ENCODE assay signal across 23 cellular contexts in the genomic region with DNA sequence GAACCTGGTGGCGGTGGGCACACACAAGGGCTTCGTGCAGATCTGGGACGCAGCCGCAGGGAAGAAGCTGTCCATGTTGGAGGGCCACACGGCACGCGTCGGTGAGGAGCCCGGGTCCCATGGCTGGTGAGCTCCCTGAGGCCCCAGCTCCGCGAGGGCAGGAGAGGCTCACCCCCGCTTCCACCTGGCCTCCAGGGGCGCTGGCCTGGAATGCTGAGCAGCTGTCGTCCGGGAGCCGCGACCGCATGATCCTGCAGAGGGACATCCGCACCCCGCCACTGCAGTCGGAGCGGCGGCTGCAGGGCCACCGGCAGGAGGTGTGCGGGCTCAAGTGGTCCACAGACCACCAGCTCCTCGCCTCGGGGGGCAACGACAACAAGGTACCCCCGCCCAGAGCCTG. TPM values are rescaled to one million over a fixed set of nuclear protein-coding genes. Genes with fewer than 3 reads are reported as not detected.
DNase-seq lines count a peak whose midpoint lies in the region; ATAC-seq, FAIRE-seq and TF ChIP-seq lines count a peak whose summit lies in the region.
"Had no signal": no experiment of that assay in that cellular context is flagged by ENCODE, and none has a peak within 500 bp of the region (broad histone marks: within the 10 kb centered on the region; RNA-seq: fewer than 3 reads in every experiment).

No MANE protein-coding gene starts in this region.

- peaks cover 26% of the 10 kb centered on the region for H3K36me3 Mint-ChIP-seq in GM23338 (ENCODE audit: low read depth)
- peaks cover 20 to 47% (median 47%) of the 10 kb centered on the region in 3 experiments; a peak in 6 of 7 replicates for H3K36me3 Mint-ChIP-seq in H9 (ENCODE audit: insufficient read depth in 1 of 3, low read depth in 3 of 3)
- H3K36me3 Mint-ChIP-seq in HFFc6 (ENCODE audit: low read depth), result peaks cover 5% of the 10 kb centered on the region; the same call in 1 of the 2 replicates

- no CpG with 5 or more reads among the region's 29 CpGs for WGBS in H9 (ENCODE audit: extremely low coverage, insufficient read length, low lambda C conversion rate)
- WGBS in K562 (ENCODE audit: insufficient coverage, low coverage, missing lambda C conversion rate), result 97% methylated on average over 15 of the region's 29 CpGs

- no peak overlapping the region for H2BK12ac ChIP-seq in H9 (ENCODE audit: insufficient read length, low read depth, low read length)

- peaks cover 2% of the 10 kb centered on the region for H3K9me1 ChIP-seq in K562 (ENCODE audit: control insufficient read depth, insufficient read depth, low read length)

- CTCF ChIA-PET in K562 (lab: Yijun Ruan, JAX; ENCODE audit: low intra/inter-chr PET ratio), result no interaction called here

- H4K91ac ChIP-seq in H9 (ENCODE audit: insufficient read length, low read depth, low read length), result no peak overlapping the region

- H3K4me3 ChIP-seq in GM23338, result no peak overlapping the region
- H3K4me3 ChIP-seq in K562, result no peak overlapping the region
- H3K4me3 ChIP-seq: A549 had no signal

- POLR2A ChIA-PET in K562 (lab: Yijun Ruan, JAX), result interaction anchor here (1.2 to 1.4 kb wide), 2 partner anchors 10 to 11 kb away, joined by 3 to 4 read pairs; no protein-coding TSS in a partner anchor

- no peak for FAIRE-seq in K562 (lab: Jason Lieb, UNC)
- FAIRE-seq: A549, GM12892, GM19239 had no signal

- H2BK120ac ChIP-seq in H9 (ENCODE audit: low read depth, low read length, poor library complexity, severe bottlenecking), result no peak overlapping the region

- no peak overlapping the region for H3K4ac ChIP-seq in H9 (ENCODE audit: low read depth, low read length)

- H3K4me3 Mint-ChIP-seq in GM23338 (no peak overlapping the region), H9 (no peak overlapping the region), HFFc6 (no peak overlapping the region)
- H3K4me3 Mint-ChIP-seq: CD4-positive, alpha-beta memory T cell had no signal

- H3K14ac ChIP-seq in H9 (ENCODE audit: insufficient read depth, low read length), result no peak overlapping the region

- no peaks in the 10 kb centered on the region for H3K9me2 ChIP-seq in GM23338 (ENCODE audit: insufficient read depth)

- no peak overlapping the region for H3K23ac ChIP-seq in H9 (ENCODE audit: insufficient read length, low read depth, low read length)

- TF ChIP-seq CTCF in GM23338 (conservative IDR thresholded peaks at IDR 0.05; ENCODE audit: low read depth in 2 of 2) (peak in 1 of 2 experiments; percentile 44; a peak in 2 of 4 replicates), H9 (conservative IDR thresholded peaks at IDR 0.05) (no peak), K562 (IDR thresholded peaks at IDR 0.05 in 2 of 3, conservative IDR thresholded peaks at IDR 0.05 in 1 of 3; ENCODE audit: insufficient read depth in 2 of 3, low read depth in 1 of 3, low read length in 3 of 3) (no peak), HFFc6 (IDR thresholded peaks at IDR 0.05) (no peak)

- DNase-seq in GM23338 (ENCODE audit: low spot score) (peak; percentile 71), H9 (peak; percentile 48), K562 (ENCODE audit: extremely low read depth in 1 of 4, low spot score in 3 of 4) (no peak), AG08395 (ENCODE audit: low spot score) (no peak), HFFc6 (no peak), GM03348 (ENCODE audit: low spot score) (no peak)
- DNase-seq: 8988T; ACHN; C1 segment of cervical spinal cord; Calu3; CD4-positive, alpha-beta memory T cell; COR-L47; DMS53; DMS79 treated with DMSO at 0.1 percent for 48 hours; GF-D8; HCEC 1CT had no signal

- H2AK5ac ChIP-seq in H9 (ENCODE audit: insufficient read length, low read length), result no peak overlapping the region

- H3K79me1 ChIP-seq in H9 (ENCODE audit: insufficient read depth, low read depth, low read length, poor library complexity, severe bottlenecking), result no peaks in the 10 kb centered on the region

- no peak overlapping the region for H4K5ac ChIP-seq in H9 (ENCODE audit: insufficient read length, low read depth, low read length)

- no peak overlapping the region for H3K9ac ChIP-seq in H9 (ENCODE audit: extremely low read depth, insufficient read length, low read length)
- H3K9ac ChIP-seq in K562 (ENCODE audit: insufficient read depth in 1 of 2, low read depth in 2 of 2, low read length in 2 of 2), result peak overlapping the region in 1 of 2 experiments; percentile 17; a peak in 1 of 4 replicates

- H3K27me3 ChIP-seq in GM23338 (ENCODE audit: insufficient read depth) (no peaks in the 10 kb centered on the region), H9 (ENCODE audit: insufficient read depth, low read length) (no peaks in the 10 kb centered on the region), K562 (ENCODE audit: control insufficient read depth in 2 of 2, insufficient read depth in 2 of 2, low read length in 2 of 2) (no peaks in the 10 kb centered on the region)

- no peaks in the 10 kb centered on the region for H3K23me2 ChIP-seq in H9 (ENCODE audit: insufficient read length, low read depth, low read length, poor library complexity, severe bottlenecking)

- ATAC-seq in GM23338 (peak; percentile 69), K562 (no peak)
- ATAC-seq: A549 had no signal

- no peaks in the 10 kb centered on the region for H3K9me3 ChIP-seq in H9 (ENCODE audit: control insufficient read depth, low read depth, low read length)
- H3K9me3 ChIP-seq in K562 (replicated peaks; ENCODE audit: control insufficient read depth, insufficient read depth, low read depth, low read length), result no peaks in the 10 kb centered on the region
- H3K9me3 ChIP-seq: A549 had no signal

- H2BK5ac ChIP-seq in H9 (ENCODE audit: insufficient read length, low read length), result no peak overlapping the region

- H3K27ac Mint-ChIP-seq in GM23338, result no peak overlapping the region
- H3K27ac Mint-ChIP-seq in H9, result no peak overlapping the region
- H3K27ac Mint-ChIP-seq in HFFc6, result no peak overlapping the region

- H3K18ac ChIP-seq in H9 (ENCODE audit: insufficient read length, low read depth, low read length), result no peak overlapping the region

- no peak overlapping the region for H3K56ac ChIP-seq in H9 (ENCODE audit: insufficient read length, low read depth, low read length)

- no peak for TF ChIP-seq RAD21 in K562 (CRISPR knock-in tag; conservative IDR thresholded peaks at IDR 0.05 in 1 of 2, IDR thresholded peaks at IDR 0.05 in 1 of 2)

- H4K20me1 ChIP-seq in GM23338 (replicated peaks; ENCODE audit: insufficient read depth) (no peaks in the 10 kb centered on the region), H9 (ENCODE audit: control insufficient read depth, insufficient read depth, insufficient read length) (no peaks in the 10 kb centered on the region), K562 (replicated peaks; ENCODE audit: control insufficient read depth, insufficient read depth, low read length) (peaks cover 12% of the 10 kb centered on the region; the same call in 1 of the 2 replicates)

- no peaks in the 10 kb centered on the region for H3K36me3 ChIP-seq in GM23338 (ENCODE audit: insufficient read depth)
- H3K36me3 ChIP-seq in K562 (ENCODE audit: control insufficient read depth, insufficient read depth, low read length), result peaks cover 68% of the 10 kb centered on the region; the same call in 2 of the 3 replicates

- no peak overlapping the region for H2BK15ac ChIP-seq in H9 (ENCODE audit: low read depth, low read length)

- in situ Hi-C loops in K562 (cut with MboI), result no loop called here

- BruUV-seq in K562 (replicated peaks; lab: Mats Ljungman, UMichigan), result no TSS peak

- no peak for TF ChIP-seq POLR2A in K562 (conservative IDR thresholded peaks at IDR 0.05)

- no peaks in the 10 kb centered on the region for H3K4me1 ChIP-seq in GM23338 (ENCODE audit: insufficient read depth)
- no peaks in the 10 kb centered on the region for H3K4me1 ChIP-seq in H9 (ENCODE audit: insufficient read depth, low read length)
- peaks cover 0 to 31% of the 10 kb centered on the region in 2 experiments; a peak in 2 of 5 replicates for H3K4me1 ChIP-seq in K562 (replicated peaks in 1 of 2; ENCODE audit: control insufficient read depth in 2 of 2, insufficient read depth in 2 of 2, low read length in 2 of 2)
- H3K4me1 ChIP-seq: A549 had no signal

- H3K4me2 ChIP-seq in GM23338, result no peak overlapping the region
- H3K4me2 ChIP-seq in H9 (ENCODE audit: insufficient read depth, insufficient read length, low read length), result no peak overlapping the region
- no peak overlapping the region for H3K4me2 ChIP-seq in K562 (ENCODE audit: insufficient read depth, low read length)
- H3K4me2 ChIP-seq: A549 had no signal

- H3K9me3 Mint-ChIP-seq in GM23338, result no peaks in the 10 kb centered on the region
- no peaks in the 10 kb centered on the region for H3K9me3 Mint-ChIP-seq in H9
- no peaks in the 10 kb centered on the region for H3K9me3 Mint-ChIP-seq in HFFc6
- H3K9me3 Mint-ChIP-seq: CD4-positive, alpha-beta memory T cell had no signal

- no peak overlapping the region for H2BK20ac ChIP-seq in H9 (ENCODE audit: low read depth, low read length, poor library complexity, severe bottlenecking)

- TF ChIP-seq EP300 in K562 (IDR thresholded peaks at IDR 0.05; ENCODE audit: low read length), result no peak

- H3F3A ChIP-seq in GM23338 (replicated peaks; ENCODE audit: low read depth), result no peaks in the 10 kb centered on the region

- H3K79me2 ChIP-seq in GM23338 (replicated peaks; ENCODE audit: insufficient read depth) (no peaks in the 10 kb centered on the region), H9 (ENCODE audit: insufficient read depth, low read length) (no peaks in the 10 kb centered on the region), K562 (ENCODE audit: control insufficient read depth, insufficient read depth, low read length) (no peaks in the 10 kb centered on the region)

- no peak overlapping the region for H3K27ac ChIP-seq in GM23338 (ENCODE audit: low read depth)
- no peak overlapping the region for H3K27ac ChIP-seq in H9 (ENCODE audit: insufficient read length, low read depth, low read length)
- no peak overlapping the region for H3K27ac ChIP-seq in K562 (ENCODE audit: extremely low read depth, low read depth, low read length)
- H3K27ac ChIP-seq: A549 had no signal

- H3T11ph ChIP-seq in H9 (ENCODE audit: low read length), result no peak overlapping the region

- H4K8ac ChIP-seq in H9 (replicated peaks; ENCODE audit: insufficient read length, low read depth, low read length), result no peak overlapping the region

- intact Hi-C loops in K562 (cut with micrococcal nuclease), result no loop called here

- no peak overlapping the region for H2AFZ ChIP-seq in GM23338
- no peak overlapping the region for H2AFZ ChIP-seq in H9 (ENCODE audit: low read length)
- H2AFZ ChIP-seq in K562 (ENCODE audit: low read depth, low read length), result no peak overlapping the region

- H3K4me1 Mint-ChIP-seq in GM23338 (no peaks in the 10 kb centered on the region), H9 (no peaks in the 10 kb centered on the region), HFFc6 (ENCODE audit: low read depth) (no peaks in the 10 kb centered on the region)

- H3K27me3 Mint-ChIP-seq in GM23338 (ENCODE audit: insufficient read depth, low read depth, poor library complexity) (peaks cover 8% of the 10 kb centered on the region), H9 (ENCODE audit: low read depth) (no peaks in the 10 kb centered on the region), HFFc6 (ENCODE audit: insufficient read depth) (no peaks in the 10 kb centered on the region; the same call in none of the 2 replicates)
- H3K27me3 Mint-ChIP-seq: CD4-positive, alpha-beta memory T cell had no signal

RNA-seq across cellular contexts. Expression of gene TEKTIP1, which starts 7.3 kb away (rescaled TPM):
- total RNA-seq in GM23338 (2014; rRNA removed; shearing (Covaris generic)), result not detected in 2 replicates
- 0.50 TPM in 1 of 2 replicates, not detected in the other for polyA plus RNA-seq in GM23338 (2016; fragmentation: Nextera tagmentation; extraction: Ambion mirVana)
- 1.2 and 1.3 TPM in 2 replicates for total RNA-seq in H9 (2021)
- total RNA-seq in K562 (2011; cell fraction: chromatin; rRNA removed; ENCODE audit: low replicate concordance), result not detected in 2 replicates
- not detected in 2 replicates for total RNA-seq in K562 (2011; cell fraction: nucleolus; rRNA removed)
- not detected in 2 replicates for total RNA-seq in K562 (2011; cell fraction: nucleoplasm; rRNA removed)
- not detected in 2 replicates for total RNA-seq in K562 (2014; rRNA removed)
- not detected in 2 replicates for total RNA-seq in K562 (2014; rRNA removed; fragmentation: Illumina TruSeq; extraction: Trizol)
- 0.26 TPM in 1 of 2 replicates, not detected in the other for total RNA-seq in K562 (2015; rRNA removed; fragmentation: Illumina TruSeq; extraction: Trizol)
- 0.29 and 0.66 TPM in 2 replicates for total RNA-seq in K562 (2021)
- not detected in 2 replicates for polyA plus RNA-seq in K562 (2011; rRNA removed)
- not detected in 2 replicates for polyA plus RNA-seq in K562 (2011; cell fraction: cytosol; rRNA removed)
- 0.53 TPM in 1 of 2 replicates, not detected in the other for polyA plus RNA-seq in K562 (2011; cell fraction: nucleus; rRNA removed)
- polyA plus RNA-seq in K562 (2012), result 0.44 and 0.68 TPM in 2 replicates
- not detected in 2 replicates for polyA plus RNA-seq in K562 (2014; fragmentation: Illumina TruSeq; extraction: Trizol)
- not detected for polyA plus RNA-seq in K562 (2014; fragmentation: Nextera tagmentation; extraction: Ambion mirVana)
- not detected in 2 replicates for polyA plus RNA-seq in K562 (2014; rRNA removed)
- not detected in 2 replicates for polyA minus RNA-seq in K562 (2011; rRNA and poly(A)+ RNA removed)
- not detected in 2 replicates for polyA minus RNA-seq in K562 (2011; cell fraction: cytosol; rRNA and poly(A)+ RNA removed)
- polyA minus RNA-seq in K562 (2011; cell fraction: nucleus; rRNA and poly(A)+ RNA removed), result not detected in 2 replicates
- under 1 TPM in 5 of 6 experiments, not detected in 1; 0.25 to 0.51 (median 0.46) TPM for total RNA-seq in HFFc6 (2021; fragmentation: NEBNext Ultra II Directional; extraction: Animal tissue kit (Norgen Biotek cat#: 25700))
- total RNA-seq: Daoy, G401, H4 had no signal
- polyA plus RNA-seq: A549, BJ had no signal

RNA-seq across cellular contexts. Expression of gene FZR1, which starts 25.6 kb away (rescaled TPM):
- 38.4 and 39.2 TPM in 2 replicates for total RNA-seq in GM23338 (2014; rRNA removed; shearing (Covaris generic))
- 12.9 and 16.1 TPM in 2 replicates for polyA plus RNA-seq in GM23338 (2016; fragmentation: Nextera tagmentation; extraction: Ambion mirVana)
- total RNA-seq in H9 (2021), result 46.0 and 51.4 TPM in 2 replicates
- total RNA-seq in K562 (2011; cell fraction: chromatin; rRNA removed; ENCODE audit: low replicate concordance), result 50.6 and 186 TPM in 2 replicates
- 95.1 and 105 TPM in 2 replicates for total RNA-seq in K562 (2011; cell fraction: nucleolus; rRNA removed)
- total RNA-seq in K562 (2011; cell fraction: nucleoplasm; rRNA removed), result 50.0 and 65.9 TPM in 2 replicates
- 24.1 and 42.2 TPM in 2 replicates for total RNA-seq in K562 (2014; rRNA removed)
- total RNA-seq in K562 (2014; rRNA removed; fragmentation: Illumina TruSeq; extraction: Trizol), result 5.0 and 5.7 TPM in 2 replicates
- total RNA-seq in K562 (2015; rRNA removed; fragmentation: Illumina TruSeq; extraction: Trizol), result 18.0 and 22.3 TPM in 2 replicates
- 45.4 and 48.0 TPM in 2 replicates for total RNA-seq in K562 (2021)
- polyA plus RNA-seq in K562 (2011; rRNA removed), result 22.2 and 37.4 TPM in 2 replicates
- polyA plus RNA-seq in K562 (2011; cell fraction: cytosol; rRNA removed), result 18.2 and 33.8 TPM in 2 replicates
- polyA plus RNA-seq in K562 (2011; cell fraction: nucleus; rRNA removed), result 112 and 152 TPM in 2 replicates
- polyA plus RNA-seq in K562 (2012), result 39.8 and 40.4 TPM in 2 replicates
- 21.6 and 40.6 TPM in 2 replicates for polyA plus RNA-seq in K562 (2014; fragmentation: Illumina TruSeq; extraction: Trizol)
- polyA plus RNA-seq in K562 (2014; fragmentation: Nextera tagmentation; extraction: Ambion mirVana), result under 1 TPM; 0.18 to 0.28 TPM
- 23.6 and 30.6 TPM in 2 replicates for polyA plus RNA-seq in K562 (2014; rRNA removed)
- polyA minus RNA-seq in K562 (2011; rRNA and poly(A)+ RNA removed), result 6.9 and 8.2 TPM in 2 replicates
- polyA minus RNA-seq in K562 (2011; cell fraction: cytosol; rRNA and poly(A)+ RNA removed), result 32.1 and 44.7 TPM in 2 replicates
- 18.8 and 33.2 TPM in 2 replicates for polyA minus RNA-seq in K562 (2011; cell fraction: nucleus; rRNA and poly(A)+ RNA removed)
- 10 to 100 TPM; 43.9 to 56.8 (median 46.0) TPM for total RNA-seq in HFFc6 (2021; fragmentation: NEBNext Ultra II Directional; extraction: Animal tissue kit (Norgen Biotek cat#: 25700))

RNA-seq across cellular contexts. Expression of gene MFSD12, which starts 25.7 kb away (rescaled TPM):
- 75.5 and 91.1 TPM in 2 replicates for total RNA-seq in GM23338 (2014; rRNA removed; shearing (Covaris generic))
- polyA plus RNA-seq in GM23338 (2016; fragmentation: Nextera tagmentation; extraction: Ambion mirVana) (35.3 and 36.1 TPM in 2 replicates), K562 (2011; rRNA removed) (31.8 and 53.9 TPM in 2 replicates), K562 (2014; fragmentation: Illumina TruSeq; extraction: Trizol) (28.2 and 63.0 TPM in 2 replicates), K562 (2014; fragmentation: Nextera tagmentation; extraction: Ambion mirVana) (1 to 10 TPM in 1 of 2 experiments, under 1 TPM in 1; 0.69 to 1.7 TPM), K562 (2014; rRNA removed) (79.9 and 80.7 TPM in 2 replicates)
- total RNA-seq in H9 (2021) (51.5 and 58.8 TPM in 2 replicates), K562 (2014; rRNA removed) (99.9 and 103 TPM in 2 replicates), K562 (2014; rRNA removed; fragmentation: Illumina TruSeq; extraction: Trizol) (18.8 and 21.5 TPM in 2 replicates), K562 (2015; rRNA removed; fragmentation: Illumina TruSeq; extraction: Trizol) (34.8 and 40.7 TPM in 2 replicates), K562 (2021) (110 and 112 TPM in 2 replicates)
- total RNA-seq in K562 (2011; cell fraction: chromatin; rRNA removed; ENCODE audit: low replicate concordance), result 80.9 and 267 TPM in 2 replicates
- total RNA-seq in K562 (2011; cell fraction: nucleolus; rRNA removed), result 253 and 311 TPM in 2 replicates
- total RNA-seq in K562 (2011; cell fraction: nucleoplasm; rRNA removed), result 151 and 160 TPM in 2 replicates
- polyA plus RNA-seq in K562 (2011; cell fraction: cytosol; rRNA removed), result 48.2 and 140 TPM in 2 replicates
- polyA plus RNA-seq in K562 (2011; cell fraction: nucleus; rRNA removed), result 127 and 224 TPM in 2 replicates
- polyA plus RNA-seq in K562 (2012), result 63.5 and 81.8 TPM in 2 replicates
- 19.6 and 27.4 TPM in 2 replicates for polyA minus RNA-seq in K562 (2011; rRNA and poly(A)+ RNA removed)
- 64.0 and 66.5 TPM in 2 replicates for polyA minus RNA-seq in K562 (2011; cell fraction: cytosol; rRNA and poly(A)+ RNA removed)
- 38.5 and 38.8 TPM in 2 replicates for polyA minus RNA-seq in K562 (2011; cell fraction: nucleus; rRNA and poly(A)+ RNA removed)
- 100 to 1,000 TPM in 2 of 6 experiments, 10 to 100 TPM in 4; 75.1 to 101 (median 79.6) TPM for total RNA-seq in HFFc6 (2021; fragmentation: NEBNext Ultra II Directional; extraction: Animal tissue kit (Norgen Biotek cat#: 25700))

RNA-seq across cellular contexts. Expression of gene DOHH, which starts 31.2 kb away (rescaled TPM):
- total RNA-seq in GM23338 (2014; rRNA removed; shearing (Covaris generic)), result 34.1 and 34.7 TPM in 2 replicates
- polyA plus RNA-seq in GM23338 (2016; fragmentation: Nextera tagmentation; extraction: Ambion mirVana), result 19.0 TPM in 2 replicates
- total RNA-seq in H9 (2021), result 16.5 and 18.1 TPM in 2 replicates
- 1.7 and 7.3 TPM in 2 replicates for total RNA-seq in K562 (2011; cell fraction: chromatin; rRNA removed; ENCODE audit: low replicate concordance)
- 15.4 and 16.5 TPM in 2 replicates for total RNA-seq in K562 (2011; cell fraction: nucleolus; rRNA removed)
- 6.7 and 6.9 TPM in 2 replicates for total RNA-seq in K562 (2011; cell fraction: nucleoplasm; rRNA removed)
- 47.2 and 58.7 TPM in 2 replicates for total RNA-seq in K562 (2014; rRNA removed)
- 1.1 and 1.8 TPM in 2 replicates for total RNA-seq in K562 (2014; rRNA removed; fragmentation: Illumina TruSeq; extraction: Trizol)
- total RNA-seq in K562 (2015; rRNA removed; fragmentation: Illumina TruSeq; extraction: Trizol), result 10.4 and 10.6 TPM in 2 replicates
- 21.4 and 31.0 TPM in 2 replicates for total RNA-seq in K562 (2021)
- polyA plus RNA-seq in K562 (2011; rRNA removed), result 5.1 and 6.3 TPM in 2 replicates
- 7.6 and 28.6 TPM in 2 replicates for polyA plus RNA-seq in K562 (2011; cell fraction: cytosol; rRNA removed)
- polyA plus RNA-seq in K562 (2011; cell fraction: nucleus; rRNA removed), result 4.8 and 12.7 TPM in 2 replicates
- polyA plus RNA-seq in K562 (2012), result 15.9 and 28.3 TPM in 2 replicates
- 1.2 and 8.2 TPM in 2 replicates for polyA plus RNA-seq in K562 (2014; fragmentation: Illumina TruSeq; extraction: Trizol)
- under 1 TPM; 0.14 to 0.15 TPM for polyA plus RNA-seq in K562 (2014; fragmentation: Nextera tagmentation; extraction: Ambion mirVana)
- 31.2 and 32.8 TPM in 2 replicates for polyA plus RNA-seq in K562 (2014; rRNA removed)
- 1.1 and 2.0 TPM in 2 replicates for polyA minus RNA-seq in K562 (2011; rRNA and poly(A)+ RNA removed)
- polyA minus RNA-seq in K562 (2011; cell fraction: cytosol; rRNA and poly(A)+ RNA removed), result 10.9 and 15.2 TPM in 2 replicates
- 5.5 and 6.3 TPM in 2 replicates for polyA minus RNA-seq in K562 (2011; cell fraction: nucleus; rRNA and poly(A)+ RNA removed)
- total RNA-seq in HFFc6 (2021; fragmentation: NEBNext Ultra II Directional; extraction: Animal tissue kit (Norgen Biotek cat#: 25700)), result 10 to 100 TPM; 14.3 to 20.4 (median 17.0) TPM

RNA-seq across cellular contexts. Expression of gene HMG20B, which starts 41.0 kb away (rescaled TPM):
- total RNA-seq in GM23338 (2014; rRNA removed; shearing (Covaris generic)), result 107 and 130 TPM in 2 replicates
- 74.1 and 77.8 TPM in 2 replicates for polyA plus RNA-seq in GM23338 (2016; fragmentation: Nextera tagmentation; extraction: Ambion mirVana)
- 58.1 and 58.9 TPM in 2 replicates for total RNA-seq in H9 (2021)
- 47.2 and 115 TPM in 2 replicates for total RNA-seq in K562 (2011; cell fraction: chromatin; rRNA removed; ENCODE audit: low replicate concordance)
- 85.8 and 97.1 TPM in 2 replicates for total RNA-seq in K562 (2011; cell fraction: nucleolus; rRNA removed)
- total RNA-seq in K562 (2011; cell fraction: nucleoplasm; rRNA removed), result 68.6 and 70.5 TPM in 2 replicates
- total RNA-seq in K562 (2014; rRNA removed), result 137 and 148 TPM in 2 replicates
- total RNA-seq in K562 (2014; rRNA removed; fragmentation: Illumina TruSeq; extraction: Trizol), result 18.2 and 18.5 TPM in 2 replicates
- total RNA-seq in K562 (2015; rRNA removed; fragmentation: Illumina TruSeq; extraction: Trizol), result 37.6 and 38.6 TPM in 2 replicates
- 122 and 125 TPM in 2 replicates for total RNA-seq in K562 (2021)
- 47.6 and 54.4 TPM in 2 replicates for polyA plus RNA-seq in K562 (2011; rRNA removed)
- polyA plus RNA-seq in K562 (2011; cell fraction: cytosol; rRNA removed), result 49.5 and 107 TPM in 2 replicates
- 169 and 253 TPM in 2 replicates for polyA plus RNA-seq in K562 (2011; cell fraction: nucleus; rRNA removed)
- 75.9 and 122 TPM in 2 replicates for polyA plus RNA-seq in K562 (2012)
- 25.6 and 53.2 TPM in 2 replicates for polyA plus RNA-seq in K562 (2014; fragmentation: Illumina TruSeq; extraction: Trizol)
- polyA plus RNA-seq in K562 (2014; fragmentation: Nextera tagmentation; extraction: Ambion mirVana), result under 1 TPM; 0.35 to 0.78 TPM
- polyA plus RNA-seq in K562 (2014; rRNA removed), result 159 and 172 TPM in 2 replicates
- polyA minus RNA-seq in K562 (2011; rRNA and poly(A)+ RNA removed), result 8.0 and 11.1 TPM in 2 replicates
- polyA minus RNA-seq in K562 (2011; cell fraction: cytosol; rRNA and poly(A)+ RNA removed), result 24.4 and 30.8 TPM in 2 replicates
- 24.4 and 30.4 TPM in 2 replicates for polyA minus RNA-seq in K562 (2011; cell fraction: nucleus; rRNA and poly(A)+ RNA removed)
- total RNA-seq in HFFc6 (2021; fragmentation: NEBNext Ultra II Directional; extraction: Animal tissue kit (Norgen Biotek cat#: 25700)), result 10 to 100 TPM; 73.5 to 90.1 (median 78.3) TPM

Comparison
In these comparisons a context has a peak if more than half of its experiments do, and no peak if none do; other contexts are left out.
1. DNase-seq: peak in GM23338 (single experiment) and H9 (single experiment); none in K562 (0 of 4), AG08395 (single experiment), HFFc6 (single experiment) and GM03348 (single experiment).